ENCODE assay signal across 1 cellular context in genomic region chr19:42254850-42255765, GRCh38.
TF ChIP-seq lines count a peak whose summit lies in the region.

TSS of gene ERF (minus strand) at chr19:42255128. CDS start at chr19:42254999, 129 bp downstream.

TF ChIP-seq in HepG2, 621 proteins besides CTCF, POLR2A, EP300 and RAD21 (continued from another document and continues in another):
- no peak for TF ChIP-seq NKX3-1 (CRISPR knock-in tag; IDR thresholded peaks at IDR 0.05)
- no peak for TF ChIP-seq ZBTB43 (CRISPR knock-in tag; conservative IDR thresholded peaks at IDR 0.05)
- TF ChIP-seq ZNF333 (CRISPR knock-in tag; IDR thresholded peaks at IDR 0.05; ENCODE audit: borderline replicate concordance) = no peak
- no peak for TF ChIP-seq GTF2F1 (IDR thresholded peaks at IDR 0.05; ENCODE audit: low read length)
- peak; percentile 69 for TF ChIP-seq MAX (IDR thresholded peaks at IDR 0.05)
- no peak for TF ChIP-seq HIVEP1 (CRISPR knock-in tag; IDR thresholded peaks at IDR 0.05)
- no peak for TF ChIP-seq ZNF251 (CRISPR knock-in tag; IDR thresholded peaks at IDR 0.05)
- TF ChIP-seq ZSCAN21 (CRISPR knock-in tag; IDR thresholded peaks at IDR 0.05; ENCODE audit: borderline replicate concordance) = no peak
- no peak for TF ChIP-seq DNMT3B (CRISPR knock-in tag; conservative IDR thresholded peaks at IDR 0.05)
- no peak for TF ChIP-seq ZBTB1 (CRISPR knock-in tag; IDR thresholded peaks at IDR 0.05; ENCODE audit: borderline replicate concordance)
- no peak for TF ChIP-seq ZNF230 (CRISPR knock-in tag; IDR thresholded peaks at IDR 0.05)
- no peak for TF ChIP-seq ZNF484 (CRISPR knock-in tag; IDR thresholded peaks at IDR 0.05; ENCODE audit: borderline replicate concordance, low read depth)
- TF ChIP-seq PHF21A (CRISPR knock-in tag; IDR thresholded peaks at IDR 0.05) = no peak
- peak; percentile 81 for TF ChIP-seq RFX1 (IDR thresholded peaks at IDR 0.05)
- TF ChIP-seq HMGA1 (CRISPR knock-in tag; conservative IDR thresholded peaks at IDR 0.05) = no peak
- no peak for TF ChIP-seq TRIM24 (CRISPR knock-in tag; IDR thresholded peaks at IDR 0.05)
- no peak for TF ChIP-seq HOXA7 (CRISPR knock-in tag; IDR thresholded peaks at IDR 0.05)
- no peak for TF ChIP-seq REL (CRISPR knock-in tag; conservative IDR thresholded peaks at IDR 0.05)
- no peak for TF ChIP-seq NCOA5 (CRISPR knock-in tag; IDR thresholded peaks at IDR 0.05)
- no peak for TF ChIP-seq AKNA (CRISPR knock-in tag; IDR thresholded peaks at IDR 0.05; ENCODE audit: borderline replicate concordance)
- TF ChIP-seq ZNF326 (CRISPR knock-in tag; IDR thresholded peaks at IDR 0.05; ENCODE audit: borderline replicate concordance) = no peak
- no peak for TF ChIP-seq MXD1 (CRISPR knock-in tag; IDR thresholded peaks at IDR 0.05)
- TF ChIP-seq RAD51 (IDR thresholded peaks at IDR 0.05; ENCODE audit: borderline replicate concordance) = no peak
- no peak for TF ChIP-seq HNRNPLL (IDR thresholded peaks at IDR 0.05; ENCODE audit: low read depth, low read length, poor library complexity, severe bottlenecking)
- no peak for TF ChIP-seq ZNF383 (CRISPR knock-in tag; IDR thresholded peaks at IDR 0.05; ENCODE audit: borderline replicate concordance)
- no peak for TF ChIP-seq SIX4 (CRISPR knock-in tag; IDR thresholded peaks at IDR 0.05)
- TF ChIP-seq ZNF362 (CRISPR knock-in tag; IDR thresholded peaks at IDR 0.05; ENCODE audit: borderline replicate concordance) = no peak
- TF ChIP-seq KAT2B (IDR thresholded peaks at IDR 0.05; ENCODE audit: borderline replicate concordance, low read depth, low read length) = no peak
- TF ChIP-seq U2AF2 (IDR thresholded peaks at IDR 0.05; ENCODE audit: low read depth, low read length) = no peak
- TF ChIP-seq DNMT1 (CRISPR knock-in tag; IDR thresholded peaks at IDR 0.05) = no peak
- no peak for TF ChIP-seq GPBP1L1 (CRISPR knock-in tag; IDR thresholded peaks at IDR 0.05)
- TF ChIP-seq CERS6 (CRISPR knock-in tag; IDR thresholded peaks at IDR 0.05) = no peak
- TF ChIP-seq CENPBD1 (CRISPR knock-in tag; IDR thresholded peaks at IDR 0.05; ENCODE audit: borderline replicate concordance, low read depth) = no peak
- TF ChIP-seq ZNF18 (CRISPR knock-in tag; IDR thresholded peaks at IDR 0.05; ENCODE audit: insufficient replicate concordance) = no peak
- no peak for TF ChIP-seq ZNF30 (CRISPR knock-in tag; IDR thresholded peaks at IDR 0.05)
- TF ChIP-seq SRSF4 (IDR thresholded peaks at IDR 0.05; ENCODE audit: low read depth, low read length, poor library complexity, severe bottlenecking) = no peak
- TF ChIP-seq KDM1A (CRISPR knock-in tag; IDR thresholded peaks at IDR 0.05) = no peak
- TF ChIP-seq THAP8 (CRISPR knock-in tag; IDR thresholded peaks at IDR 0.05; ENCODE audit: borderline replicate concordance) = no peak
- no peak for TF ChIP-seq ATF3 (CRISPR knock-in tag; IDR thresholded peaks at IDR 0.05)
- peak; percentile 47; the same call in 1 of the 2 replicates for TF ChIP-seq ARID4A (CRISPR knock-in tag; IDR thresholded peaks at IDR 0.05; ENCODE audit: borderline replicate concordance)
- no peak for TF ChIP-seq NAIF1 (CRISPR knock-in tag; IDR thresholded peaks at IDR 0.05; ENCODE audit: borderline replicate concordance)
- TF ChIP-seq LRRFIP1 (CRISPR knock-in tag; conservative IDR thresholded peaks at IDR 0.05) = no peak
- TF ChIP-seq SRY (CRISPR knock-in tag; IDR thresholded peaks at IDR 0.05) = peak; percentile 62; the same call in 1 of the 2 replicates
